Comparison of ENCODE assay signal across 15 cellular contexts in genomic region chr15:70533931-70534742, GRCh38.
DNase-seq lines count a peak whose midpoint lies in the region; ATAC-seq and TF ChIP-seq lines count a peak whose summit lies in the region.
"Had no signal": no experiment of that assay in that cellular context is flagged by ENCODE, and none has a peak within 500 bp of the region (broad histone marks: within the 10 kb centered on the region; RNA-seq: fewer than 3 reads in every experiment).

No MANE protein-coding gene starts in this region.

- H3K4me3 ChIP-seq in BLaER1 treated with 17β-estradiol and CSF1 and Interleukin-3, amounts not matched to agents 10 nM and 100 nM: no peak overlapping the region
- H3K4me3 ChIP-seq: GM23338, hepatocyte, testis had no signal

- no peaks in the 10 kb centered on the region for H3K36me3 Mint-ChIP-seq in activated CD8-positive, alpha-beta T cell treated with anti-CD3 and anti-CD28 coated beads for 36 hours (ENCODE audit: low read depth)

- H3K27ac Mint-ChIP-seq in activated CD8-positive, alpha-beta T cell treated with anti-CD3 and anti-CD28 coated beads for 36 hours: peak overlapping the region; percentile 89
- H3K27ac Mint-ChIP-seq: GM23338 had no signal

- no peak overlapping the region for H3K27ac ChIP-seq in BLaER1 treated with 17β-estradiol and CSF1 and Interleukin-3, amounts not matched to agents 10 nM and 100 nM
- H3K27ac ChIP-seq: brain microvascular endothelial cell, hepatocyte, neutrophil, testis had no signal

- peak overlapping the region; percentile 81 for H3K4me3 Mint-ChIP-seq in activated CD8-positive, alpha-beta T cell treated with anti-CD3 and anti-CD28 coated beads for 36 hours
- H3K4me3 Mint-ChIP-seq: GM23338 had no signal

- intact Hi-C loops in activated CD8-positive, alpha-beta T cell treated with anti-CD3 and anti-CD28 coated beads for 36 hours (cut with micrococcal nuclease): no loop called here
- intact Hi-C loops in sciatic nerve (cut with DNase I): no loop called here

- DNase-seq in GM03348 (ENCODE audit: low spot score) (peak; percentile 35), kidney tubule cell (ENCODE audit: low spot score) (peak; percentile 4), NCI-H2029 (lab: John Stamatoyannopoulos, UW) (no peak), NCI-H187 treated with DMSO at 0.1 percent for 48 hours (lab: John Stamatoyannopoulos, UW) (no peak), sciatic nerve (ENCODE audit: low spot score) (no peak)
- no peak for DNase-seq in activated CD8-positive, alpha-beta T cell treated with anti-CD3 and anti-CD28 coated beads for 36 hours
- DNase-seq: brain microvascular endothelial cell, DMS53, left ventricle myocardium superior, NCI-H226, testis had no signal

- H4K20me1 ChIP-seq in BLaER1 treated with 17β-estradiol and CSF1 and Interleukin-3, amounts not matched to agents 10 nM and 100 nM: peaks cover 0 to 36% (median 8%) of the 10 kb centered on the region in 11 experiments; a peak in 9 of 22 replicates

- H3K27me3 Mint-ChIP-seq in activated CD8-positive, alpha-beta T cell treated with anti-CD3 and anti-CD28 coated beads for 36 hours: no peaks in the 10 kb centered on the region

- H3K4me1 ChIP-seq in BLaER1 treated with 17β-estradiol and CSF1 and Interleukin-3, amounts not matched to agents 10 nM and 100 nM: peaks cover 24 to 64% (median 45%) of the 10 kb centered on the region in 10 experiments
- H3K4me1 ChIP-seq: testis had no signal

- H3K9me3 Mint-ChIP-seq in activated CD8-positive, alpha-beta T cell treated with anti-CD3 and anti-CD28 coated beads for 36 hours: no peaks in the 10 kb centered on the region
- H3K9me3 Mint-ChIP-seq: GM23338 had no signal

- H3K27me3 ChIP-seq in BLaER1 treated with 17β-estradiol and CSF1 and Interleukin-3, amounts not matched to agents 10 nM and 100 nM: peaks cover 0 to 97% (median 8%) of the 10 kb centered on the region in 11 experiments; a peak in 13 of 22 replicates
- H3K27me3 ChIP-seq: neutrophil, testis had no signal

- POLR2A ChIA-PET in activated CD8-positive, alpha-beta T cell treated with anti-CD3 and anti-CD28 coated beads for 36 hours (lab: Charles Lee): interaction anchor here (0.7 to 2.7 kb wide), 10 partner anchors 11 to 1716 kb away, joined by 3 to 12 read pairs (median 3); no protein-coding TSS in a partner anchor

- H3K4me2 ChIP-seq in BLaER1 treated with 17β-estradiol and CSF1 and Interleukin-3, amounts not matched to agents 10 nM and 100 nM: peak overlapping the region; percentile 74 to 91 (median 83)
- H3K4me2 ChIP-seq: GM23338, hepatocyte had no signal

- no peak for ATAC-seq in activated CD8-positive, alpha-beta T cell treated with anti-CD3 and anti-CD28 coated beads for 36 hours
- no peak for ATAC-seq in sciatic nerve
- ATAC-seq: GM23338, left ventricle myocardium superior had no signal

- H3K9me3 ChIP-seq in BLaER1 treated with 17β-estradiol and CSF1 and Interleukin-3, amounts not matched to agents 10 nM and 100 nM (replicated peaks in 1 of 11): no peaks in the 10 kb centered on the region
- H3K9me3 ChIP-seq: neutrophil, testis had no signal

- 0 out of 22 replicates have a peak overlapping the region, but pooled peaks of 1 of the 11 experiments have one; percentile 11 for H3K9ac ChIP-seq in BLaER1 treated with 17β-estradiol and CSF1 and Interleukin-3, amounts not matched to agents 10 nM and 100 nM

- no peak for TF ChIP-seq CTCF in activated CD8-positive, alpha-beta T cell treated with anti-CD3 and anti-CD28 coated beads for 36 hours (IDR thresholded peaks at IDR 0.05)

- CTCF ChIA-PET in activated CD8-positive, alpha-beta T cell treated with anti-CD3 and anti-CD28 coated beads for 36 hours (lab: Charles Lee): interaction anchor here (0.6 to 4.6 kb wide), 7 partner anchors 21 to 67 kb away, joined by 3 to 15 read pairs (median 3); no protein-coding TSS in a partner anchor

- H3K36me3 ChIP-seq in BLaER1 treated with 17β-estradiol and CSF1 and Interleukin-3, amounts not matched to agents 10 nM and 100 nM: no peaks in the 10 kb centered on the region
- H3K36me3 ChIP-seq: brain microvascular endothelial cell, neutrophil had no signal

- H3K4me1 Mint-ChIP-seq in activated CD8-positive, alpha-beta T cell treated with anti-CD3 and anti-CD28 coated beads for 36 hours (ENCODE audit: low read depth): peaks cover 59% of the 10 kb centered on the region

Comparison
In these comparisons a context has a peak if more than half of its experiments do, and no peak if none do; other contexts are left out.
1. DNase-seq: peak in GM03348 (single experiment) and kidney tubule cell (single experiment); none in activated CD8-positive, alpha-beta T cell treated with anti-CD3 and anti-CD28 coated beads for 36 hours (single experiment), NCI-H2029 (single experiment), NCI-H187 treated with DMSO at 0.1 percent for 48 hours (single experiment) and sciatic nerve (single experiment).